In the genomic region with DNA sequence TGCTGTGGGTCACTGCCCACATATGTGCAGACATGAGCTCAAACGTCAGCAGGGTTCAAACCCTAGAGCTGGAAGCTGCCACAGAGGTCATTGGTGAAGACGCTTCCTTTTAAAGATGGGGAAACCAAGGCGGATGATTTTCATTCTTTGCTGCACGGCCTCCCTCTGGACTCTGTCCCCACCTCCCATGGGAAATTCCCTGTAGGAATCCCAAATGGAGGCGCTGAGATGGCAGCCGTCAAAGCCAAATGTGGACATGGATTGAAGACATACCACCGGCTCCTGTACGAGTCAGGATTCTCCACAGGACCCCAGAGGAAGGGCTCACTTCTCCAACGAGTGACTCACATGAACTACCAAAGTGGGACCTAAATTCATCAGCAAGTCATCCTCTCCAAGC, we compare ENCODE assay signal across 15 cellular contexts.
DNase-seq lines count a peak whose midpoint lies in the region; ATAC-seq and TF ChIP-seq lines count a peak whose summit lies in the region.
"Had no signal": no experiment of that assay in that cellular context is flagged by ENCODE, and none has a peak within 500 bp of the region (broad histone marks: within the 10 kb centered on the region; RNA-seq: fewer than 3 reads in every experiment).

No MANE protein-coding gene starts in this region.

- peak; percentile 21 for DNase-seq in activated CD8-positive, alpha-beta memory T cell treated with anti-CD3 and anti-CD28 coated beads for 24 hours
- DNase-seq in activated CD8-positive, alpha-beta memory T cell treated with anti-CD3 and anti-CD28 coated beads, Interleukin-2, amount 50 U/mL, for 4 hours, result no peak
- DNase-seq in left lobe of liver (ENCODE audit: low spot score) (peak; percentile 26), sciatic nerve (ENCODE audit: low spot score) (peak; percentile 15), WTC11 (ENCODE audit: low spot score) (no peak), HK-2 (ENCODE audit: unreplicated experiment) (no peak)
- DNase-seq: 8988T; AML-193; Caco-2; CD8-positive, alpha-beta memory T cell; DND-41; GDM1; H7 had no signal

- TF ChIP-seq CTCF in WTC11 (IDR thresholded peaks at IDR 0.05), result no peak

- POLR2A ChIA-PET in WTC11 (lab: Charles Lee), result no interaction called here

- no peaks in the 10 kb centered on the region for H3K4me1 Mint-ChIP-seq in WTC11
- H3K4me1 Mint-ChIP-seq: CD8-positive, alpha-beta memory T cell; GM23338 had no signal

- no peak overlapping the region for H3K27ac Mint-ChIP-seq in WTC11
- H3K27ac Mint-ChIP-seq: GM23338 had no signal

- H3K27me3 Mint-ChIP-seq in WTC11 (ENCODE audit: low read depth), result no peaks in the 10 kb centered on the region

- peaks cover 4% of the 10 kb centered on the region; the same call in 1 of the 2 replicates for H3K9me3 Mint-ChIP-seq in WTC11

- no peak overlapping the region for H3K4me3 Mint-ChIP-seq in WTC11
- H3K4me3 Mint-ChIP-seq: CD8-positive, alpha-beta memory T cell; GM23338 had no signal

- H3K36me3 Mint-ChIP-seq in WTC11, result no peaks in the 10 kb centered on the region
- H3K36me3 Mint-ChIP-seq: CD8-positive, alpha-beta memory T cell had no signal

- intact Hi-C loops in sciatic nerve (cut with DNase I), result no loop called here

- CTCF ChIA-PET in WTC11 (lab: Charles Lee), result no interaction called here

- ATAC-seq in left lobe of liver, result no peak
- ATAC-seq in sciatic nerve, result no peak
- ATAC-seq in WTC11, result no peak
- ATAC-seq in activated CD4-positive, CD25-positive, alpha-beta regulatory T cell treated with anti-CD3 and anti-CD28 coated beads, Interleukin-2, amount 50 U/mL, for 24 hours, result no peak
- ATAC-seq: GM23338 had no signal

TF ChIP-seq in WTC11, 78 proteins besides CTCF, POLR2A, EP300 and RAD21:
- TF ChIP-seq TEAD1 (CRISPR knock-in tag; IDR thresholded peaks at IDR 0.05), result no peak
- TF ChIP-seq, protein P1, sequence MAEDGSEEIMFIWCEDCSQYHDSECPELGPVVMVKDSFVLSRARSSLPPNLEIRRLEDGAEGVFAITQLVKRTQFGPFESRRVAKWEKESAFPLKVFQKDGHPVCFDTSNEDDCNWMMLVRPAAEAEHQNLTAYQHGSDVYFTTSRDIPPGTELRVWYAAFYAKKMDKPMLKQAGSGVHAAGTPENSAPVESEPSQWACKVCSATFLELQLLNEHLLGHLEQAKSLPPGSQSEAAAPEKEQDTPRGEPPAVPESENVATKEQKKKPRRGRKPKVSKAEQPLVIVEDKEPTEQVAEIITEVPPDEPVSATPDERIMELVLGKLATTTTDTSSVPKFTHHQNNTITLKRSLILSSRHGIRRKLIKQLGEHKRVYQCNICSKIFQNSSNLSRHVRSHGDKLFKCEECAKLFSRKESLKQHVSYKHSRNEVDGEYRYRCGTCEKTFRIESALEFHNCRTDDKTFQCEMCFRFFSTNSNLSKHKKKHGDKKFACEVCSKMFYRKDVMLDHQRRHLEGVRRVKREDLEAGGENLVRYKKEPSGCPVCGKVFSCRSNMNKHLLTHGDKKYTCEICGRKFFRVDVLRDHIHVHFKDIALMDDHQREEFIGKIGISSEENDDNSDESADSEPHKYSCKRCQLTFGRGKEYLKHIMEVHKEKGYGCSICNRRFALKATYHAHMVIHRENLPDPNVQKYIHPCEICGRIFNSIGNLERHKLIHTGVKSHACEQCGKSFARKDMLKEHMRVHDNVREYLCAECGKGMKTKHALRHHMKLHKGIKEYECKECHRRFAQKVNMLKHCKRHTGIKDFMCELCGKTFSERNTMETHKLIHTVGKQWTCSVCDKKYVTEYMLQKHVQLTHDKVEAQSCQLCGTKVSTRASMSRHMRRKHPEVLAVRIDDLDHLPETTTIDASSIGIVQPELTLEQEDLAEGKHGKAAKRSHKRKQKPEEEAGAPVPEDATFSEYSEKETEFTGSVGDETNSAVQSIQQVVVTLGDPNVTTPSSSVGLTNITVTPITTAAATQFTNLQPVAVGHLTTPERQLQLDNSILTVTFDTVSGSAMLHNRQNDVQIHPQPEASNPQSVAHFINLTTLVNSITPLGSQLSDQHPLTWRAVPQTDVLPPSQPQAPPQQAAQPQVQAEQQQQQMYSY (CRISPR knock-in tag; IDR thresholded peaks at IDR 0.05), result no peak
- TF ChIP-seq, protein P2, sequence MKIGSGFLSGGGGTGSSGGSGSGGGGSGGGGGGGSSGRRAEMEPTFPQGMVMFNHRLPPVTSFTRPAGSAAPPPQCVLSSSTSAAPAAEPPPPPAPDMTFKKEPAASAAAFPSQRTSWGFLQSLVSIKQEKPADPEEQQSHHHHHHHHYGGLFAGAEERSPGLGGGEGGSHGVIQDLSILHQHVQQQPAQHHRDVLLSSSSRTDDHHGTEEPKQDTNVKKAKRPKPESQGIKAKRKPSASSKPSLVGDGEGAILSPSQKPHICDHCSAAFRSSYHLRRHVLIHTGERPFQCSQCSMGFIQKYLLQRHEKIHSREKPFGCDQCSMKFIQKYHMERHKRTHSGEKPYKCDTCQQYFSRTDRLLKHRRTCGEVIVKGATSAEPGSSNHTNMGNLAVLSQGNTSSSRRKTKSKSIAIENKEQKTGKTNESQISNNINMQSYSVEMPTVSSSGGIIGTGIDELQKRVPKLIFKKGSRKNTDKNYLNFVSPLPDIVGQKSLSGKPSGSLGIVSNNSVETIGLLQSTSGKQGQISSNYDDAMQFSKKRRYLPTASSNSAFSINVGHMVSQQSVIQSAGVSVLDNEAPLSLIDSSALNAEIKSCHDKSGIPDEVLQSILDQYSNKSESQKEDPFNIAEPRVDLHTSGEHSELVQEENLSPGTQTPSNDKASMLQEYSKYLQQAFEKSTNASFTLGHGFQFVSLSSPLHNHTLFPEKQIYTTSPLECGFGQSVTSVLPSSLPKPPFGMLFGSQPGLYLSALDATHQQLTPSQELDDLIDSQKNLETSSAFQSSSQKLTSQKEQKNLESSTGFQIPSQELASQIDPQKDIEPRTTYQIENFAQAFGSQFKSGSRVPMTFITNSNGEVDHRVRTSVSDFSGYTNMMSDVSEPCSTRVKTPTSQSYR (CRISPR knock-in tag; IDR thresholded peaks at IDR 0.05), result no peak
- TF ChIP-seq CREB1 (CRISPR knock-in tag; IDR thresholded peaks at IDR 0.05), result no peak
- TF ChIP-seq, protein P3, sequence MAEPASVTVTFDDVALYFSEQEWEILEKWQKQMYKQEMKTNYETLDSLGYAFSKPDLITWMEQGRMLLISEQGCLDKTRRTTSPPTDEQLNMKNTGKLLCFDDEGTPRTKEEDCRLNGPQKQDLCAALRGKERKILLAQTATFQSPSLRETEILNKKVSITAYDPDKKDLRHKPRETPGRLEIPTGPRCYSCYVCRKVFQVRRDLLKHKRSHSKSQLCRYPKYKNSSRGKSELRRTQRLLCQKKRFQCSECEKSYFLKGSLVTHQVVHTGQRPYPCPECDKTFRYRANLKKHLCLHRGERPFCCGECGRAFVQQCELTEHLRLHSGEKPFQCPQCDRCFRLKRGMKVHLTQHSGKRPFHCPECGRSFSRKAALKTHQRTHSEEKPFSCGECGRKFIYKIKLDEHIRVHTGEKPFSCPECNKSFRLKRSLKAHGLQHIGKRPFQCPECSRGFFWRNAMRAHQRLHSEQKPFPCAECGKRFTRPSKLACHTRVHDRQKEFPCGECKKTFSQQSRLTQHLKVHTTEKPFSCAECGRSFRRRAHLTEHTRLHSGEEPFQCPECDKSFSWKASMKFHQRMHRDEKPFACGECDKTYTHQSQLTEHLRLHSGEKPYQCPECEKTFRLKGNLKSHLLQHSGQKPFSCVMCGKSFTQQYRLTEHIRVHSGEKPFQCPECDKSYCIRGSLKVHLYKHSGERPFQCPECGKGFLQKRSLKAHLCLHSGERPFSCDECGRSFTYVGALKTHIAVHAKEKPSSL (CRISPR knock-in tag; conservative IDR thresholded peaks at IDR 0.05), result no peak
- no peak for TF ChIP-seq RELA (CRISPR knock-in tag; IDR thresholded peaks at IDR 0.05; ENCODE audit: borderline replicate concordance)
- TF ChIP-seq MYBL2 (CRISPR knock-in tag; IDR thresholded peaks at IDR 0.05), result no peak
- TF ChIP-seq TEAD4 (CRISPR knock-in tag; IDR thresholded peaks at IDR 0.05), result no peak
- TF ChIP-seq JUN (CRISPR knock-in tag; IDR thresholded peaks at IDR 0.05), result no peak

Comparison
In these comparisons a context has a peak if more than half of its experiments do, and no peak if none do; other contexts are left out.
1. DNase-seq: peak in activated CD8-positive, alpha-beta memory T cell treated with anti-CD3 and anti-CD28 coated beads for 24 hours (single experiment), left lobe of liver (single experiment) and sciatic nerve (single experiment); none in activated CD8-positive, alpha-beta memory T cell treated with anti-CD3 and anti-CD28 coated beads, Interleukin-2, amount 50 U/mL, for 4 hours (single experiment), WTC11 (single experiment) and HK-2 (single experiment).